In the genomic region with DNA sequence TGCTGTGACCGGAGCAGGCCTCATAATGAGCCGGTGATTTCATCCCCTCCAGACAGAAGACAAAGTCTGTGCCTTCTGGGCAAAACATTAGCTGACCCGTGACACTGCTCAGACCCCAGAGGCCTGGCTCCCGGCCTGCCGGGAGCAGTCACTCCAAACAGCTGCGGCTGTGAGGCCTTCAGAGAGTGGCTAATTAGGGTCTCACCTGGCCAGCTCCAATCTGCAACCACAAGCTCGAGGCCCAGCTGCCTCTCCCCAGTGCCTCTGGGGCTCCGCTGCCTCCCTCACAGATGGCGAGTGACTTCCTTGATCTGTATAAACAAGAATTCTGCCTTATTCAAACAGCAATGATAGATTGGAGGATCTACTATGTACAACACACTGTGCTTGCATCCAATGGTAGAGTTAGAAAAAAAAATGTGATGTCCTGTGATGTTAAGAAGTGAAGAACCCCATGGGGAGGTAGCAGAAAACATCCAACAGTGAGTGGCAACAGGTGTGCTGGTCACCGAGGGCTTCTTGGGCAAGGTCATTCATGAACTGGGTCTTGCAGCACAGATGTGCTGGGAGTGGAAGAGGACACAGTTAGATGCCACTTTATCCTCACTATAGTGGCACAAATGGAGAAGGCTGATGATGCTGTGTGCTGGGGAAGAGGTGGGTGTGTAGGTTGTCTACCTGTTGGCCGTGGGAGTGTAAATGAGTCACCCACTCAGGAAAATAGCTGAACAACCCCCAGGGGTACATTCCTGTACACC, we compare ENCODE assay signal across 17 cellular contexts.
DNase-seq lines count a peak whose midpoint lies in the region; ATAC-seq, FAIRE-seq and TF ChIP-seq lines count a peak whose summit lies in the region.
"Had no signal": no experiment of that assay in that cellular context is flagged by ENCODE, and none has a peak within 500 bp of the region (broad histone marks: within the 10 kb centered on the region; RNA-seq: fewer than 3 reads in every experiment).

No MANE protein-coding gene starts in this region.

- DNase-seq in DMS53 (lab: John Stamatoyannopoulos, UW), result peak; percentile 52
- no peak for DNase-seq in DMS53 treated with DMSO at 0.1 percent for 48 hours (lab: John Stamatoyannopoulos, UW; ENCODE audit: unreplicated experiment)
- peak; percentile 71 for DNase-seq in RPMI7951 (ENCODE audit: low read depth)
- no peak for DNase-seq in kidney
- DNase-seq in stimulated activated naive B cell treated with anti-CD40 and anti-IgM and Interleukin-4, amounts not matched to agents 10 μg/mL and 1 μg/mL and 100 μg/mL, for 72 hours, result no peak
- no peak for DNase-seq in SW 1271 (lab: John Stamatoyannopoulos, UW)
- DNase-seq in prostate gland (ENCODE audit: low spot score), result no peak
- DNase-seq: 8988T; activated CD4-positive, CD25-positive, alpha-beta regulatory T cell treated with anti-CD3 and anti-CD28 coated beads, Interleukin-2, amount 50 U/mL, for 72 hours; activated T-cell treated with anti-CD3 and anti-CD28 coated beads, Interleukin-2, amount 50 U/mL, for 72 hours; CD8-positive, alpha-beta memory T cell; effector memory CD4-positive, alpha-beta T cell; gastrocnemius medialis; NCI-H1930 had no signal

- no peaks in the 10 kb centered on the region for H3K36me3 Mint-ChIP-seq in stimulated activated naive B cell treated with anti-CD40 and anti-IgM and Interleukin-4, amounts not matched to agents 10 μg/mL and 1 μg/mL and 100 μg/mL, for 72 hours
- H3K36me3 Mint-ChIP-seq: CD8-positive, alpha-beta memory T cell had no signal

- no peak for ATAC-seq in stimulated activated naive B cell treated with anti-CD40 and anti-IgM and Interleukin-4, amounts not matched to agents 10 μg/mL and 1 μg/mL and 100 μg/mL, for 72 hours (replicated peaks)
- ATAC-seq in HG03025 (IDR thresholded peaks at IDR 0.05; ENCODE audit: low FRiP score, unreplicated experiment), result no peak
- ATAC-seq: activated T-cell treated with anti-CD3 and anti-CD28 coated beads, Interleukin-2, amount 50 U/mL, for 72 hours; gastrocnemius medialis had no signal

- H3K4me1 ChIP-seq in kidney (ENCODE audit: control insufficient read depth in 1 of 2, insufficient read depth in 1 of 2, low read depth in 1 of 2, low read length in 2 of 2) (peaks cover 12 to 20% of the 10 kb centered on the region in 2 donors), prostate gland (replicated peaks) (no peaks in the 10 kb centered on the region)
- H3K4me1 ChIP-seq: ascending aorta, gastrocnemius medialis had no signal

- no peaks in the 10 kb centered on the region for H3K9me3 Mint-ChIP-seq in stimulated activated naive B cell treated with anti-CD40 and anti-IgM and Interleukin-4, amounts not matched to agents 10 μg/mL and 1 μg/mL and 100 μg/mL, for 72 hours
- H3K9me3 Mint-ChIP-seq: activated T-cell treated with anti-CD3 and anti-CD28 coated beads, Interleukin-2, amount 50 U/mL, for 72 hours; CD8-positive, alpha-beta memory T cell had no signal

- H3K4me3 ChIP-seq in kidney (ENCODE audit: low read length in 2 of 2), result no peak overlapping the region
- H3K4me3 ChIP-seq in prostate gland, result no peak overlapping the region
- H3K4me3 ChIP-seq: ascending aorta, gastrocnemius medialis, thyroid gland had no signal

- intact Hi-C loops in kidney (cut with DNase I) (no loop called here), prostate gland (cut with DNase I) (no loop called here)

- no peak for TF ChIP-seq POLR2A in prostate gland (IDR thresholded peaks at IDR 0.05)

- H3K36me3 ChIP-seq in kidney (ENCODE audit: control insufficient read depth in 1 of 2, insufficient read depth in 2 of 2, low read length in 2 of 2) (no peaks in the 10 kb centered on the region), prostate gland (no peaks in the 10 kb centered on the region)
- H3K36me3 ChIP-seq: ascending aorta, gastrocnemius medialis, thyroid gland had no signal

- no peak overlapping the region for H3K4me3 Mint-ChIP-seq in stimulated activated naive B cell treated with anti-CD40 and anti-IgM and Interleukin-4, amounts not matched to agents 10 μg/mL and 1 μg/mL and 100 μg/mL, for 72 hours
- H3K4me3 Mint-ChIP-seq: activated T-cell treated with anti-CD3 and anti-CD28 coated beads, Interleukin-2, amount 50 U/mL, for 72 hours; CD8-positive, alpha-beta memory T cell had no signal

- peaks cover 0 to 2% of the 10 kb centered on the region in 2 donors for H3K4me1 Mint-ChIP-seq in stimulated activated naive B cell treated with anti-CD40 and anti-IgM and Interleukin-4, amounts not matched to agents 10 μg/mL and 1 μg/mL and 100 μg/mL, for 72 hours
- H3K4me1 Mint-ChIP-seq: CD8-positive, alpha-beta memory T cell had no signal

- TF ChIP-seq CTCF in kidney (IDR thresholded peaks at IDR 0.05; ENCODE audit: borderline replicate concordance, extremely low read depth, insufficient read depth), result no peak
- TF ChIP-seq CTCF in prostate gland (IDR thresholded peaks at IDR 0.05), result no peak

- peaks cover 10 to 19% of the 10 kb centered on the region in 2 donors for H3K27me3 Mint-ChIP-seq in stimulated activated naive B cell treated with anti-CD40 and anti-IgM and Interleukin-4, amounts not matched to agents 10 μg/mL and 1 μg/mL and 100 μg/mL, for 72 hours

- peak overlapping the region; percentile 56 for H3K27ac Mint-ChIP-seq in stimulated activated naive B cell treated with anti-CD40 and anti-IgM and Interleukin-4, amounts not matched to agents 10 μg/mL and 1 μg/mL and 100 μg/mL, for 72 hours
- H3K27ac Mint-ChIP-seq: activated T-cell treated with anti-CD3 and anti-CD28 coated beads, Interleukin-2, amount 50 U/mL, for 72 hours; CD8-positive, alpha-beta memory T cell had no signal

- H3K9me3 ChIP-seq in kidney (ENCODE audit: control insufficient read depth in 1 of 2, low read length in 2 of 2) (no peaks in the 10 kb centered on the region), prostate gland (no peaks in the 10 kb centered on the region)
- H3K9me3 ChIP-seq: ascending aorta, gastrocnemius medialis, thyroid gland had no signal

- H3K27me3 ChIP-seq in prostate gland (replicated peaks; ENCODE audit: insufficient read depth), result no peaks in the 10 kb centered on the region
- H3K27me3 ChIP-seq: ascending aorta, gastrocnemius medialis, thyroid gland had no signal

- H3K9ac ChIP-seq in kidney (ENCODE audit: low read length in 2 of 2), result no peak overlapping the region

- 83% methylated on average over 11 of the region's 11 CpGs for WGBS in prostate gland

- FAIRE-seq in kidney (lab: Jason Lieb, UNC), result no peak

- H3K27ac ChIP-seq in kidney (ENCODE audit: low read depth in 2 of 2, low read length in 2 of 2) (peak overlapping the region; percentile 63), prostate gland (no peak overlapping the region)
- H3K27ac ChIP-seq: ascending aorta, gastrocnemius medialis, thyroid gland had no signal

Comparison
In these comparisons a context has a peak if more than half of its experiments do, and no peak if none do; other contexts are left out.
1. DNase-seq: peak in DMS53 (single experiment) and RPMI7951 (single experiment); none in DMS53 treated with DMSO at 0.1 percent for 48 hours (single experiment), kidney (single experiment), stimulated activated naive B cell treated with anti-CD40 and anti-IgM and Interleukin-4, amounts not matched to agents 10 μg/mL and 1 μg/mL and 100 μg/mL, for 72 hours (single experiment), SW 1271 (0 of 2) and prostate gland (single experiment).
2. H3K27ac ChIP-seq: peak in kidney (2 of 2); none in prostate gland (0 of 2).